7 cellular contexts compared by ENCODE assay signal in genomic region chr1:112619518-112620458, GRCh38. TPM values are rescaled to one million over a fixed set of nuclear protein-coding genes. Genes with fewer than 3 reads are reported as not detected.
DNase-seq lines count a peak whose midpoint lies in the region; ATAC-seq and TF ChIP-seq lines count a peak whose summit lies in the region.

Gene CAPZA1, plus strand, starts transcription at chr1:112619832. Its CDS starts 13 bp downstream, at chr1:112619845.

- H3K36me3 ChIP-seq in hepatocyte (replicated peaks; ENCODE audit: insufficient read depth, low read depth): no peaks in the 10 kb centered on the region

- H3K4me1 ChIP-seq in hepatocyte (ENCODE audit: insufficient read depth): peaks cover 25% of the 10 kb centered on the region

- in situ Hi-C loops in astrocyte of the cerebellum (cut with HindIII; ENCODE audit: low sequenced_read_pairs): no loop called here

- peak; percentile 79 for ATAC-seq in GM18511 (IDR thresholded peaks at IDR 0.05; ENCODE audit: unreplicated experiment)
- ATAC-seq in HG03025 (IDR thresholded peaks at IDR 0.05; ENCODE audit: low FRiP score, unreplicated experiment): peak; percentile 72

- H3K27ac ChIP-seq in hepatocyte: peak within 1 kb of the TSS; percentile 100

- H3K9me2 ChIP-seq in hepatocyte (replicated peaks; ENCODE audit: insufficient read depth): no peaks in the 10 kb centered on the region

- H2AFZ ChIP-seq in hepatocyte: peak within 1 kb of the TSS; percentile 75

- H3K4me3 ChIP-seq in astrocyte of the cerebellum (ENCODE audit: low read depth, low read length) (peak within 1 kb of the TSS; percentile 93), hepatocyte (peak within 1 kb of the TSS; percentile 74)

- H3K27me3 ChIP-seq in hepatocyte: no peaks in the 10 kb centered on the region

- DNase-seq in NCI-H2081 (lab: John Stamatoyannopoulos, UW): peak; percentile 85 to 89
- DNase-seq in T-helper 9 cell: peak; percentile 83
- peak; percentile 71 for DNase-seq in astrocyte of the cerebellum (ENCODE audit: low read depth)
- peak; percentile 96 for DNase-seq in hepatocyte (ENCODE audit: low spot score)
- DNase-seq in retina: peak; percentile 95

- H3K9me3 ChIP-seq in hepatocyte (ENCODE audit: low read depth): no peaks in the 10 kb centered on the region

- H4K20me1 ChIP-seq in hepatocyte (ENCODE audit: insufficient read depth, poor library complexity, severe bottlenecking): peaks cover 35% of the 10 kb centered on the region

- peak within 1 kb of the TSS; percentile 87 for H3K4me2 ChIP-seq in hepatocyte

- under 1% methylated on average over 53 of the region's 53 CpGs for WGBS in hepatocyte (ENCODE audit: low lambda C conversion rate, missing lambda C conversion rate)

- peaks cover 87% of the 10 kb centered on the region for H3K79me2 ChIP-seq in hepatocyte

- TF ChIP-seq CTCF in astrocyte of the cerebellum (IDR thresholded peaks at IDR 0.05; ENCODE audit: low read depth, low read length, missing control alignments) (no peak), hepatocyte (IDR thresholded peaks at IDR 0.05; ENCODE audit: poor library complexity) (no peak)

RNA-seq across cellular contexts. Expression of gene CAPZA1, which starts in this region (rescaled TPM):
- 177 and 196 TPM in 2 replicates for total RNA-seq in hepatocyte
- polyA plus RNA-seq in hepatocyte: 95.9 and 109 TPM in 2 replicates

Comparison
In these comparisons a context has a peak if more than half of its experiments do, and no peak if none do; other contexts are left out.
1. Peak in every context shown above with its lines: DNase-seq, ATAC-seq, H3K4me3 ChIP-seq and H3K27ac ChIP-seq.